9 cellular contexts compared by ENCODE assay signal in genomic region chr4:156294577-156294976, GRCh38.
DNase-seq lines count a peak whose midpoint lies in the region; ATAC-seq and TF ChIP-seq lines count a peak whose summit lies in the region.
"Had no signal": no experiment of that assay in that cellular context is flagged by ENCODE, and none has a peak within 500 bp of the region (broad histone marks: within the 10 kb centered on the region; RNA-seq: fewer than 3 reads in every experiment).

No MANE protein-coding gene starts in this region.

- no peak overlapping the region for H3K4me3 ChIP-seq in choroid plexus epithelial cell (ENCODE audit: low read depth, low read length)
- no peak overlapping the region for H3K4me3 ChIP-seq in neural progenitor cell
- no peak overlapping the region for H3K4me3 ChIP-seq in uterus
- H3K4me3 ChIP-seq: BLaER1 had no signal

- intact Hi-C loops in uterus (cut with DNase I; ENCODE audit: low total_unique reads): no loop called here

- H3K9ac ChIP-seq in neural progenitor cell: no peak overlapping the region
- H3K9ac ChIP-seq: BLaER1 had no signal

- no peak overlapping the region for H2AFZ ChIP-seq in neural progenitor cell (replicated peaks)

- H3K36me3 ChIP-seq in neural progenitor cell (no peaks in the 10 kb centered on the region), uterus (no peaks in the 10 kb centered on the region)
- H3K36me3 ChIP-seq: BLaER1 had no signal

- no peaks in the 10 kb centered on the region for H3K36me3 Mint-ChIP-seq in neural progenitor cell

- no peak overlapping the region for H3K4me2 ChIP-seq in neural progenitor cell
- H3K4me2 ChIP-seq: BLaER1 had no signal

- H3K27ac Mint-ChIP-seq in neural progenitor cell: no peak overlapping the region

- TF ChIP-seq CTCF in choroid plexus epithelial cell (conservative IDR thresholded peaks at IDR 0.05; ENCODE audit: low read depth, low read length): peak; percentile 69
- TF ChIP-seq CTCF in neural progenitor cell (IDR thresholded peaks at IDR 0.05): peak; percentile 57
- peak in 2 of 4 experiments; percentile 11 to 20 for TF ChIP-seq CTCF in uterus (IDR thresholded peaks at IDR 0.05)

- H3K79me2 ChIP-seq in neural progenitor cell (ENCODE audit: low read depth): no peaks in the 10 kb centered on the region

- H3K27ac ChIP-seq in neural progenitor cell: no peak overlapping the region
- H3K27ac ChIP-seq in uterus: no peak overlapping the region
- H3K27ac ChIP-seq: BLaER1 had no signal

- ATAC-seq in GM21381 (IDR thresholded peaks at IDR 0.05; ENCODE audit: unreplicated experiment): no peak
- no peak for ATAC-seq in stimulated activated naive CD8-positive, alpha-beta T cell treated with anti-CD3 and anti-CD28 coated beads, Interleukin-15, Interleukin-2, amounts not matched to agents 100 U/mL and 50 U/mL, for 24 hours

- H3K27me3 ChIP-seq in neural progenitor cell: no peaks in the 10 kb centered on the region
- no peaks in the 10 kb centered on the region for H3K27me3 ChIP-seq in uterus
- H3K27me3 ChIP-seq: BLaER1 had no signal

- DNase-seq in NCI-H1092 treated with DMSO at 0.1 percent for 48 hours (lab: John Stamatoyannopoulos, UW): peak; percentile 47
- no peak for DNase-seq in NCI-H1092 (lab: John Stamatoyannopoulos, UW)
- DNase-seq in NCI-H510A treated with DMSO at 0.1 percent for 48 hours (lab: John Stamatoyannopoulos, UW): peak; percentile 68
- peak; percentile 96 for DNase-seq in choroid plexus epithelial cell (ENCODE audit: low read depth)
- peak; percentile 42 for DNase-seq in neural progenitor cell (ENCODE audit: low spot score)
- DNase-seq in uterus: no peak
- no peak for DNase-seq in stimulated activated naive CD8-positive, alpha-beta T cell treated with anti-CD3 and anti-CD28 coated beads, Interleukin-15, Interleukin-2, amounts not matched to agents 100 U/mL and 50 U/mL, for 24 hours

- TF ChIP-seq POLR2A in uterus (IDR thresholded peaks at IDR 0.05): no peak

- H3K4me1 ChIP-seq in neural progenitor cell (no peaks in the 10 kb centered on the region), uterus (no peaks in the 10 kb centered on the region)
- H3K4me1 ChIP-seq: BLaER1 had no signal

- H3K9me3 ChIP-seq in neural progenitor cell (ENCODE audit: low read depth) (no peaks in the 10 kb centered on the region), uterus (no peaks in the 10 kb centered on the region)
- H3K9me3 ChIP-seq: BLaER1 had no signal

- peaks cover 2% of the 10 kb centered on the region for H3K27me3 Mint-ChIP-seq in neural progenitor cell (ENCODE audit: insufficient read depth, low read depth)

- peaks cover 33% of the 10 kb centered on the region for H3K4me1 Mint-ChIP-seq in neural progenitor cell

- H4K20me1 ChIP-seq in neural progenitor cell (ENCODE audit: low read depth): no peaks in the 10 kb centered on the region
- H4K20me1 ChIP-seq: BLaER1 had no signal

- peaks cover 3% of the 10 kb centered on the region for H3K9me3 Mint-ChIP-seq in neural progenitor cell

- H3F3A ChIP-seq in neural progenitor cell (ENCODE audit: low read depth): no peaks in the 10 kb centered on the region

- no peak overlapping the region for H3K4me3 Mint-ChIP-seq in neural progenitor cell

Comparison
In these comparisons a context has a peak if more than half of its experiments do, and no peak if none do; other contexts are left out.
1. DNase-seq: peak in NCI-H1092 treated with DMSO at 0.1 percent for 48 hours (single experiment), NCI-H510A treated with DMSO at 0.1 percent for 48 hours (single experiment), choroid plexus epithelial cell (single experiment) and neural progenitor cell (single experiment); none in NCI-H1092 (single experiment), uterus (0 of 2) and stimulated activated naive CD8-positive, alpha-beta T cell treated with anti-CD3 and anti-CD28 coated beads, Interleukin-15, Interleukin-2, amounts not matched to agents 100 U/mL and 50 U/mL, for 24 hours (single experiment).